ENCODE assay signal across 11 cellular contexts in the genomic region with DNA sequence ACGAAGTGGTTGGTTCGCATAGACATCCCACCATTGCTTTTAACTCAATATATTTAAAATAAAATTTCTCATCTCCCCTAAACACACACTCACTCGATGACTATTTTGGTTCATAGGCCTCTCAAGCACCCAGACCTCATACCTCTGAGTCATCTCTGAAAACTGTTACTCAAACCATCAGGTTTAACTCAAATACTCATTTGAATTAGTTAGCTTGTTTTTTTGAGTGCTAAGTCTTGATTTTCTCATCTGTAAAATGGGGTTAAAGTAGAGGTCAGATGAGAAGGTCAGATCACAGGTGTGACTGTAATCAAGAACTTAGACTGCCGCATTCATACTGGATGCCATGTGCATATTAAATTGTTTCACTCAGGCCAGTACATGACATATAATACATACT.
A peak's percentile ranks its signal among the peaks of the same experiment; 100 is the strongest.
DNase-seq lines count a peak whose midpoint lies in the region; ATAC-seq lines count a peak whose summit lies in the region.
"Had no signal": no experiment of that assay in that cellular context is flagged by ENCODE, and none has a peak within 500 bp of the region (broad histone marks: within the 10 kb centered on the region; RNA-seq: fewer than 3 reads in every experiment).

No MANE protein-coding gene starts in this region.

- ATAC-seq in GM18870 (IDR thresholded peaks at IDR 0.05; ENCODE audit: unreplicated experiment) = peak; percentile 51
- peak; percentile 65 for ATAC-seq in HG02884 (IDR thresholded peaks at IDR 0.05; ENCODE audit: unreplicated experiment)
- no peak for ATAC-seq in HG02840 (IDR thresholded peaks at IDR 0.05; ENCODE audit: low FRiP score, unreplicated experiment)
- ATAC-seq: body of pancreas; stimulated activated memory B cell treated with anti-CD40 and anti-IgM and Interleukin-4, amounts not matched to agents 10 μg/mL and 1 μg/mL and 100 μg/mL, for 72 hours had no signal

- peak; percentile 58 for DNase-seq in adipocyte (ENCODE audit: low read depth)
- peak; percentile 90 for DNase-seq in renal cortical epithelial cell (ENCODE audit: low read depth)
- DNase-seq in activated naive CD8-positive, alpha-beta T cell treated with anti-CD3 and anti-CD28 coated beads for 36 hours = no peak
- no peak for DNase-seq in stimulated activated CD4-positive, alpha-beta T cell treated with anti-CD3 and anti-CD28 coated beads, Interleukin-4, amount 100 ng/mL, for 24 hours
- no peak for DNase-seq in stimulated activated CD4-positive, alpha-beta T cell treated with anti-CD3 and anti-CD28 coated beads, Interleukin-1b, Interleukin-23, amount 100 ng/mL, for 48 hours
- DNase-seq: body of pancreas, NCI-H526 had no signal

- no peaks in the 10 kb centered on the region for H3K36me3 ChIP-seq in adipocyte (ENCODE audit: control insufficient read depth, insufficient read depth, low read length, severe bottlenecking)

- H3K9me3 ChIP-seq in adipocyte (ENCODE audit: control insufficient read depth, low read length) = no peaks in the 10 kb centered on the region
- H3K9me3 ChIP-seq: body of pancreas had no signal

- no peaks in the 10 kb centered on the region for H3K9me3 Mint-ChIP-seq in activated naive CD8-positive, alpha-beta T cell treated with anti-CD3 and anti-CD28 coated beads for 36 hours
- H3K9me3 Mint-ChIP-seq: stimulated activated memory B cell treated with anti-CD40 and anti-IgM and Interleukin-4, amounts not matched to agents 10 μg/mL and 1 μg/mL and 100 μg/mL, for 72 hours had no signal

- no peak overlapping the region for H3K27ac Mint-ChIP-seq in activated naive CD8-positive, alpha-beta T cell treated with anti-CD3 and anti-CD28 coated beads for 36 hours
- H3K27ac Mint-ChIP-seq: stimulated activated memory B cell treated with anti-CD40 and anti-IgM and Interleukin-4, amounts not matched to agents 10 μg/mL and 1 μg/mL and 100 μg/mL, for 72 hours had no signal

- peaks cover 39% of the 10 kb centered on the region for H3K4me1 ChIP-seq in adipocyte (ENCODE audit: control insufficient read depth, insufficient read depth, low read length)
- H3K4me1 ChIP-seq: body of pancreas had no signal

- H3K9ac ChIP-seq in adipocyte (ENCODE audit: low read length) = peak overlapping the region; percentile 80

- H3K4me3 Mint-ChIP-seq in activated naive CD8-positive, alpha-beta T cell treated with anti-CD3 and anti-CD28 coated beads for 36 hours = no peak overlapping the region
- H3K4me3 Mint-ChIP-seq: stimulated activated memory B cell treated with anti-CD40 and anti-IgM and Interleukin-4, amounts not matched to agents 10 μg/mL and 1 μg/mL and 100 μg/mL, for 72 hours had no signal

- no peak overlapping the region for H3K4me3 ChIP-seq in adipocyte (ENCODE audit: low read length)
- H3K4me3 ChIP-seq: body of pancreas had no signal

- H3K27me3 ChIP-seq in adipocyte (replicated peaks; ENCODE audit: control insufficient read depth, insufficient read depth, low read length) = no peaks in the 10 kb centered on the region
- H3K27me3 ChIP-seq: body of pancreas had no signal

- H3K4me1 Mint-ChIP-seq in activated naive CD8-positive, alpha-beta T cell treated with anti-CD3 and anti-CD28 coated beads for 36 hours = no peaks in the 10 kb centered on the region
- H3K4me1 Mint-ChIP-seq: stimulated activated memory B cell treated with anti-CD40 and anti-IgM and Interleukin-4, amounts not matched to agents 10 μg/mL and 1 μg/mL and 100 μg/mL, for 72 hours had no signal

- H3K27me3 Mint-ChIP-seq in activated naive CD8-positive, alpha-beta T cell treated with anti-CD3 and anti-CD28 coated beads for 36 hours = peaks cover 6% of the 10 kb centered on the region
- H3K27me3 Mint-ChIP-seq: stimulated activated memory B cell treated with anti-CD40 and anti-IgM and Interleukin-4, amounts not matched to agents 10 μg/mL and 1 μg/mL and 100 μg/mL, for 72 hours had no signal

- H3K36me3 Mint-ChIP-seq in activated naive CD8-positive, alpha-beta T cell treated with anti-CD3 and anti-CD28 coated beads for 36 hours = no peaks in the 10 kb centered on the region
- H3K36me3 Mint-ChIP-seq: stimulated activated memory B cell treated with anti-CD40 and anti-IgM and Interleukin-4, amounts not matched to agents 10 μg/mL and 1 μg/mL and 100 μg/mL, for 72 hours had no signal

Comparison
In these comparisons a context has a peak if more than half of its experiments do, and no peak if none do; other contexts are left out.
1. DNase-seq: peak in adipocyte (single experiment) and renal cortical epithelial cell (single experiment); none in activated naive CD8-positive, alpha-beta T cell treated with anti-CD3 and anti-CD28 coated beads for 36 hours (single experiment), stimulated activated CD4-positive, alpha-beta T cell treated with anti-CD3 and anti-CD28 coated beads, Interleukin-4, amount 100 ng/mL, for 24 hours (single experiment) and stimulated activated CD4-positive, alpha-beta T cell treated with anti-CD3 and anti-CD28 coated beads, Interleukin-1b, Interleukin-23, amount 100 ng/mL, for 48 hours (single experiment).